In the genomic region with DNA sequence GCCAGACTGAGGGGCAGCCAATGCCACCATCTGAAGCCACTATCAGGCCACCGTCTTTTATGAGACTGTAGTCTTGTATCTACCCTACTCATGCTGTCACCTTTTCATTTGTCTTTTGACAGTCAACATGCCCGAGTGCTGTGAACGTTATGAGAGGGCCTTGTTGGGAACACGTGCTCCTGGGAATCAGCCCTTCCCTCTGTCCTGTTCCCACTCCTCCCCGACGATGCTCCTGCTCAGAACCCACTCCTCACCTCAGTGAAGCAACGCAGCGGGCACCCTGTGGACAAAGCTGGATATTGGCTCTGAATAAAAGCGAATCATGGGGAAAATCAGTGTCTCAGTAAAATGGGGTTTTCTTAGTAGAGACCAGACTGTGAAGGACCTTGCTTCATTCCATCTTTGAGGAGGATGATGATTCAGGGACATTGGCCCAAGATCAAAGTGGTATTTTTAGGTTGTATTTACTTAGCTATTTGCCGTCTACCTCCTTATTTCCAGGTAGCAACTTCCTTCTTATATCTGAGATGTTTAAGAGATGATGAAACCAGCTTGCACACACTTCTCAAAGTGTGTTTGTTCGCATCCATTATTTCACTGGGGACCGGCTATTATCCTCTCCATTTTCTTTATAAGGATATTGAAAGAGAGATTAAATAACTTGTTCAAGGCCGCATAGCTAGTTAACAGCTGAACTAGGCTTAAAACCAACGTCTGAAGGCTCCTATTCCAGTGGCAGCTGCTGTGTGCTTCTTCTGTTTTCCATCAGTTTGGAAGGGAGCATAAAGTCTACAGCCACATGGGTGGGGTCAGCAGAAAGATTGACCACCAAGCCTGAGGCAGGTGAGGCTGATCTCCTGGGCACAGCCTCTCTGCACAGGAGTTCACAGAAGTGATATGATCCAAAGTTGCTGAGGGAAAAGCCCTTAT, we compare ENCODE assay signal across 11 cellular contexts. TPM values are rescaled to one million over a fixed set of nuclear protein-coding genes. Genes with fewer than 3 reads are reported as not detected.
DNase-seq lines count a peak whose midpoint lies in the region; ATAC-seq and TF ChIP-seq lines count a peak whose summit lies in the region.
"Had no signal": no experiment of that assay in that cellular context is flagged by ENCODE, and none has a peak within 500 bp of the region (broad histone marks: within the 10 kb centered on the region; RNA-seq: fewer than 3 reads in every experiment).

No MANE protein-coding gene starts in this region.

- H3K9ac ChIP-seq in colonic mucosa (ENCODE audit: low read depth in 2 of 2, low read length in 2 of 2) (peak overlapping the region; percentile 58 to 96), muscle layer of colon (ENCODE audit: low read length) (no peak overlapping the region)

- H3K27me3 ChIP-seq in colonic mucosa: no peaks in the 10 kb centered on the region
- H3K27me3 ChIP-seq in muscle layer of colon (ENCODE audit: control insufficient read depth in 1 of 2, insufficient read depth in 2 of 2, low read length in 2 of 2): no peaks in the 10 kb centered on the region
- no peaks in the 10 kb centered on the region for H3K27me3 ChIP-seq in CD8-positive, alpha-beta memory T cell (ENCODE audit: insufficient read depth, low read length, poor library complexity, severe bottlenecking)

- CTCF ChIA-PET in activated naive CD4-positive, alpha-beta T cell treated with anti-CD3 and anti-CD28 coated beads for 36 hours (lab: Charles Lee): interaction anchor here (0.7 kb wide), 1 partner anchor 52 kb away, joined by 3 read pairs; no protein-coding TSS in a partner anchor
- CTCF ChIA-PET in CD8-positive, alpha-beta memory T cell (lab: Charles Lee): interaction anchor here (1.3 kb wide), 1 partner anchor 8 kb away, joined by 4 read pairs; no protein-coding TSS in a partner anchor

- intact Hi-C loops in colonic mucosa (cut with DNase I): no loop called here
- intact Hi-C loops in activated naive CD4-positive, alpha-beta T cell treated with anti-CD3 and anti-CD28 coated beads for 36 hours (cut with micrococcal nuclease): loop anchor here (10.0 kb wide), 1 partner anchor 346 kb away; a partner anchor contains a TSS

- POLR2A ChIA-PET in CD8-positive, alpha-beta memory T cell (lab: Charles Lee): no interaction called here

- H3K9me3 ChIP-seq in colonic mucosa (no peaks in the 10 kb centered on the region), muscle layer of colon (ENCODE audit: low read length) (no peaks in the 10 kb centered on the region)
- H3K9me3 ChIP-seq in CD8-positive, alpha-beta memory T cell (ENCODE audit: low read length): no peaks in the 10 kb centered on the region

- H3K36me3 Mint-ChIP-seq in activated naive CD8-positive, alpha-beta T cell: no peaks in the 10 kb centered on the region
- no peaks in the 10 kb centered on the region for H3K36me3 Mint-ChIP-seq in activated naive CD8-positive, alpha-beta T cell treated with anti-CD3 and anti-CD28 coated beads, Interleukin-2, amount 50 U/mL, for 24 hours (ENCODE audit: low read depth)
- no peaks in the 10 kb centered on the region for H3K36me3 Mint-ChIP-seq in activated naive CD4-positive, alpha-beta T cell treated with anti-CD3 and anti-CD28 coated beads for 36 hours (ENCODE audit: low read depth)
- peaks cover 0 to 6% (median 0%) of the 10 kb centered on the region in 3 donors for H3K36me3 Mint-ChIP-seq in CD8-positive, alpha-beta memory T cell

- H3K27ac Mint-ChIP-seq in activated naive CD8-positive, alpha-beta T cell: peak overlapping the region; percentile 10
- no peak overlapping the region for H3K27ac Mint-ChIP-seq in activated naive CD8-positive, alpha-beta T cell treated with anti-CD3 and anti-CD28 coated beads, Interleukin-2, amount 50 U/mL, for 24 hours
- no peak overlapping the region for H3K27ac Mint-ChIP-seq in activated naive CD4-positive, alpha-beta T cell treated with anti-CD3 and anti-CD28 coated beads for 36 hours
- no peak overlapping the region for H3K27ac Mint-ChIP-seq in CD8-positive, alpha-beta memory T cell

- peaks cover 3% of the 10 kb centered on the region for H3K27me3 Mint-ChIP-seq in activated naive CD8-positive, alpha-beta T cell
- H3K27me3 Mint-ChIP-seq in activated naive CD8-positive, alpha-beta T cell treated with anti-CD3 and anti-CD28 coated beads, Interleukin-2, amount 50 U/mL, for 24 hours: peaks cover 9% of the 10 kb centered on the region
- H3K27me3 Mint-ChIP-seq in activated naive CD4-positive, alpha-beta T cell treated with anti-CD3 and anti-CD28 coated beads for 36 hours (ENCODE audit: low read depth): no peaks in the 10 kb centered on the region
- H3K27me3 Mint-ChIP-seq in CD8-positive, alpha-beta memory T cell: peaks cover 0 to 12% of the 10 kb centered on the region in 2 donors

- H3K4me3 ChIP-seq in colonic mucosa (no peak overlapping the region), muscle layer of colon (ENCODE audit: low read depth in 1 of 2, low read length in 2 of 2) (no peak overlapping the region), urinary bladder (ENCODE audit: low read depth, low read length) (no peak overlapping the region)
- no peak overlapping the region for H3K4me3 ChIP-seq in CD8-positive, alpha-beta memory T cell (ENCODE audit: low read length)

- ATAC-seq in activated naive CD8-positive, alpha-beta T cell treated with anti-CD3 and anti-CD28 coated beads, Interleukin-2, amount 50 U/mL, for 24 hours: no peak
- ATAC-seq in activated CD4-positive, CD25-positive, alpha-beta regulatory T cell treated with anti-CD3 and anti-CD28 coated beads, Interleukin-2, amount 50 U/mL, for 24 hours: no peak

- no peaks in the 10 kb centered on the region for H3K36me3 ChIP-seq in colonic mucosa
- no peaks in the 10 kb centered on the region for H3K36me3 ChIP-seq in muscle layer of colon (ENCODE audit: insufficient read depth, low read length)
- H3K36me3 ChIP-seq in urinary bladder (ENCODE audit: insufficient read depth): no peaks in the 10 kb centered on the region
- H3K36me3 ChIP-seq in CD8-positive, alpha-beta memory T cell (ENCODE audit: insufficient read depth, low read length): no peaks in the 10 kb centered on the region

- peaks cover 20% of the 10 kb centered on the region for H3K4me1 Mint-ChIP-seq in activated naive CD8-positive, alpha-beta T cell (ENCODE audit: low read depth)
- peaks cover 27% of the 10 kb centered on the region for H3K4me1 Mint-ChIP-seq in activated naive CD8-positive, alpha-beta T cell treated with anti-CD3 and anti-CD28 coated beads, Interleukin-2, amount 50 U/mL, for 24 hours
- peaks cover 33% of the 10 kb centered on the region for H3K4me1 Mint-ChIP-seq in activated naive CD4-positive, alpha-beta T cell treated with anti-CD3 and anti-CD28 coated beads for 36 hours (ENCODE audit: low read depth)
- peaks cover 16 to 35% (median 28%) of the 10 kb centered on the region in 3 donors for H3K4me1 Mint-ChIP-seq in CD8-positive, alpha-beta memory T cell

- H3K4me3 Mint-ChIP-seq in activated naive CD8-positive, alpha-beta T cell: no peak overlapping the region
- H3K4me3 Mint-ChIP-seq in activated naive CD8-positive, alpha-beta T cell treated with anti-CD3 and anti-CD28 coated beads, Interleukin-2, amount 50 U/mL, for 24 hours: no peak overlapping the region
- no peak overlapping the region for H3K4me3 Mint-ChIP-seq in activated naive CD4-positive, alpha-beta T cell treated with anti-CD3 and anti-CD28 coated beads for 36 hours
- H3K4me3 Mint-ChIP-seq in CD8-positive, alpha-beta memory T cell: no peak overlapping the region
- H3K4me3 Mint-ChIP-seq: endodermal cell had no signal

- no peaks in the 10 kb centered on the region for H3K9me3 Mint-ChIP-seq in activated naive CD8-positive, alpha-beta T cell (ENCODE audit: low read depth)
- peaks cover 4% of the 10 kb centered on the region for H3K9me3 Mint-ChIP-seq in activated naive CD8-positive, alpha-beta T cell treated with anti-CD3 and anti-CD28 coated beads, Interleukin-2, amount 50 U/mL, for 24 hours
- H3K9me3 Mint-ChIP-seq in activated naive CD4-positive, alpha-beta T cell treated with anti-CD3 and anti-CD28 coated beads for 36 hours: no peaks in the 10 kb centered on the region
- H3K9me3 Mint-ChIP-seq in CD8-positive, alpha-beta memory T cell: peaks cover 0 to 4% (median 0%) of the 10 kb centered on the region in 5 donors

- H3K4me1 ChIP-seq in colonic mucosa (peaks cover 32% of the 10 kb centered on the region), muscle layer of colon (ENCODE audit: insufficient read depth, low read length) (peaks cover 76% of the 10 kb centered on the region), urinary bladder (ENCODE audit: insufficient read depth) (peaks cover 4% of the 10 kb centered on the region)
- peaks cover 28% of the 10 kb centered on the region for H3K4me1 ChIP-seq in CD8-positive, alpha-beta memory T cell (ENCODE audit: insufficient read depth, low read length)

- DNase-seq in activated naive CD8-positive, alpha-beta T cell treated with anti-CD3 and anti-CD28 coated beads, Interleukin-2, amount 50 U/mL, for 24 hours: no peak
- peak; percentile 23 for DNase-seq in colonic mucosa
- DNase-seq in activated naive CD4-positive, alpha-beta T cell treated with anti-CD3 and anti-CD28 coated beads for 36 hours: no peak
- DNase-seq in CD8-positive, alpha-beta memory T cell: no peak
- DNase-seq: activated T-cell treated with anti-CD3 and anti-CD28 coated beads for 4 hours, MM.1S had no signal

- H3K27ac ChIP-seq in colonic mucosa: peak overlapping the region; percentile 84
- peak overlapping the region; percentile 89 for H3K27ac ChIP-seq in muscle layer of colon (ENCODE audit: low read depth, low read length)
- peak overlapping the region; percentile 83 for H3K27ac ChIP-seq in urinary bladder (ENCODE audit: low read depth)
- no peak overlapping the region for H3K27ac ChIP-seq in CD8-positive, alpha-beta memory T cell (ENCODE audit: low read depth, low read length)

- 65% methylated on average over 14 of the region's 14 CpGs for WGBS in urinary bladder

- TF ChIP-seq CTCF in colonic mucosa (IDR thresholded peaks at IDR 0.05): no peak

RNA-seq across cellular contexts. Expression of a gene that starts 43.9 kb away (rescaled TPM):
- total RNA-seq in colonic mucosa (100 to 1,000 TPM; 131 to 200 TPM), urinary bladder (80.2 TPM)
- 145 TPM for polyA plus RNA-seq in urinary bladder
- 10 to 100 TPM; 94.6 to 99.8 TPM for total RNA-seq in activated naive CD4-positive, alpha-beta T cell treated with anti-CD3 and anti-CD28 coated beads for 36 hours
- 10 to 100 TPM; 72.8 to 76.4 TPM for total RNA-seq in CD8-positive, alpha-beta memory T cell
- 55.0 TPM for polyA plus RNA-seq in CD8-positive, alpha-beta memory T cell

RNA-seq across cellular contexts. Expression of a gene that starts 50.9 kb away (rescaled TPM):
- total RNA-seq in colonic mucosa: 10 to 100 TPM; 13.1 to 14.9 TPM
- total RNA-seq in urinary bladder: 8.8 TPM
- 16.1 TPM for polyA plus RNA-seq in urinary bladder
- total RNA-seq in activated naive CD4-positive, alpha-beta T cell treated with anti-CD3 and anti-CD28 coated beads for 36 hours: 10 to 100 TPM; 11.3 to 11.9 TPM
- 10 to 100 TPM; 10.1 to 11.8 TPM for total RNA-seq in CD8-positive, alpha-beta memory T cell
- 22.0 TPM for polyA plus RNA-seq in CD8-positive, alpha-beta memory T cell
